ENCODE assay signal across 16 cellular contexts in genomic region chrX:6694977-6695376, GRCh38.
"Had no signal": no experiment of that assay in that cellular context is flagged by ENCODE, and none has a peak within 500 bp of the region (broad histone marks: within the 10 kb centered on the region; RNA-seq: fewer than 3 reads in every experiment).

No MANE protein-coding gene starts in this region.

- H3K27ac ChIP-seq: gastroesophageal sphincter, lower lobe of right lung, psoas muscle, transverse colon had no signal

- H3K27me3 ChIP-seq: gastroesophageal sphincter, transverse colon had no signal

- H3K4me3 ChIP-seq: gastroesophageal sphincter, lower lobe of right lung, psoas muscle, transverse colon had no signal

- ATAC-seq: activated CD8-positive, alpha-beta memory T cell treated with anti-CD3 and anti-CD28 coated beads, Interleukin-2, amount 10 ng/mL, durations not matched to agents 7 days and 5 days; effector memory CD8-positive, alpha-beta T cell; gastroesophageal sphincter; lower lobe of right lung; psoas muscle; sciatic nerve; stimulated activated naive B cell treated with anti-CD40 and anti-IgM and Interleukin-4, amounts not matched to agents 10 μg/mL and 1 μg/mL and 100 μg/mL, for 72 hours had no signal

- DNase-seq: activated CD4-positive, alpha-beta T cell treated with anti-CD3 and anti-CD28 coated beads, Interleukin-2, amount 50 U/mL, for 48 hours; activated CD4-positive, CD25-positive, alpha-beta regulatory T cell treated with anti-CD3 and anti-CD28 coated beads, Interleukin-2, amount 50 U/mL, for 72 hours; activated CD8-positive, alpha-beta memory T cell treated with anti-CD3 and anti-CD28 coated beads, Interleukin-2, amount 10 ng/mL, durations not matched to agents 7 days and 5 days; activated effector memory CD4-positive, alpha-beta T cell treated with Interleukin-2 at 50 U/mL for 16 hours; activated T-cell treated with anti-CD3 and anti-CD28 coated beads, Interleukin-2, amount 50 U/mL, for 24 hours; amygdala; effector memory CD8-positive, alpha-beta T cell; lower lobe of right lung; naive B cell; psoas muscle; stimulated activated CD4-positive, alpha-beta T cell treated with anti-CD3 and anti-CD28 coated beads, Interleukin-2, amount 100 ng/mL, for 24 hours; stimulated activated naive B cell treated with anti-CD40 and anti-IgM and Interleukin-4, amounts not matched to agents 10 μg/mL and 1 μg/mL and 100 μg/mL, for 72 hours; substantia nigra; transverse colon had no signal

- H3K36me3 ChIP-seq: gastroesophageal sphincter, lower lobe of right lung, transverse colon had no signal

- H3K9me3 ChIP-seq: gastroesophageal sphincter, lower lobe of right lung, psoas muscle, transverse colon had no signal

- H3K4me1 ChIP-seq: gastroesophageal sphincter, lower lobe of right lung, psoas muscle, transverse colon had no signal
